ENCODE assay signal across 7 cellular contexts in the genomic region with DNA sequence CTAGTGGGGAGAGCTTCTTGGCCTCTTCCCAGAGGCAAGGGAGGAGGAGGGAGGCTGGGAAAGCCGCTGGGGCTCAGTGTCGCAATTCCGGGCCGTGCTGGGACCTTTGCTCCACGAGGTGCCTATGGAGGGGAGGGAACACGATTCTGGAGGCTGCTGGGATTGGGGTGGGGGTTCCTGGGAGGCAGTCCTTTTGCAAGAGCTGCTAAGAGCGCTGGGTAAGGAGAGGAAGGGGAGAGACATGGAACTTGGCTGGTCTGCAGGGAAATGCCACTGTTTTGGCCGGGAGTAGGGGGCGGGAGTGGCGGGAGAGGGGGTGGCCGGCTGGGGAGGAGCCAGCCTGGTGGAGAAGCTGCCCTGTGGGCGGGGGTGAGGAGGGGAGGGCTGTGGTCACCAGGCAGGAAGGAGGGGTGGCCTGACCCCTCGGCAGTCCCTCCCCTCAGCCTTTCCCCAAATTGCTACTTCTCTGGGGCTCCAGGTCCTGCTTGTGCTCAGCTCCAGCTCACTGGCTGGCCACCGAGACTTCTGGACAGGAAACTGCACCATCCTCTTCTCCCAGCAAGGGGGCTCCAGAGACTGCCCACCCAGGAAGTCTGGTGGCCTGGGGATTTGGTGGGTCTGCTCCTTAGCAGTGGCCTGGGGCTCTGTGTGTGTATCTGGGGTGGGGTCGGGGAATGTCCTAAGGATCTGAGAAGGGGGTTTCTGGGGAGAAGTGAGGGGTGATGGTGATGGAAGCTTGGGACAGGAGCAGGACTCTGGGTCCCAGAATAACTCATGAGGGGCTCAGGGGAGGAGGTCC. TPM values are rescaled to one million over a fixed set of nuclear protein-coding genes. Genes with fewer than 3 reads are reported as not detected.
DNase-seq lines count a peak whose midpoint lies in the region; ATAC-seq and TF ChIP-seq lines count a peak whose summit lies in the region.

Gene NR1H3, plus strand, starts transcription at position 479 of the 799 bp plus-strand sequence. CDS start 1,221 bp downstream, outside the sequence.

- no peaks in the 10 kb centered on the region for H3K27me3 ChIP-seq in stomach

- peak; percentile 44; the same call in 2 of the 3 replicates for TF ChIP-seq CTCF in GM12872 (IDR thresholded peaks at IDR 0.05; ENCODE audit: insufficient read depth, low read depth, low read length)
- peak; percentile 87 for TF ChIP-seq CTCF in choroid plexus epithelial cell (conservative IDR thresholded peaks at IDR 0.05; ENCODE audit: low read depth, low read length)
- peak in 5 of 7 experiments; percentile 22 to 58 (median 42) for TF ChIP-seq CTCF in stomach (IDR thresholded peaks at IDR 0.05)

- ATAC-seq in left colon (peak; percentile 65), GM21737 (IDR thresholded peaks at IDR 0.05; ENCODE audit: unreplicated experiment) (no peak), HG03095 (IDR thresholded peaks at IDR 0.05; ENCODE audit: unreplicated experiment) (no peak)

- TF ChIP-seq EP300 in stomach (IDR thresholded peaks at IDR 0.05), result no peak

- H3K4me3 ChIP-seq in choroid plexus epithelial cell (ENCODE audit: low read depth, low read length) (peak within 1 kb of the TSS; percentile 43), stomach (peak within 1 kb of the TSS; percentile 34 to 49 (median 38))

- DNase-seq in NOMO-1 treated with dmso at 0.1 percent for 144 hours (lab: John Stamatoyannopoulos, UW; ENCODE audit: unreplicated experiment) (peak; percentile 18), choroid plexus epithelial cell (ENCODE audit: low read depth) (peak; percentile 81), left colon (peak; percentile 76 to 85), stomach (peak; percentile 79)

- no peak for TF ChIP-seq POLR2A in stomach (IDR thresholded peaks at IDR 0.05)

- peak within 1 kb of the TSS; percentile 79 to 90 (median 86) for H3K27ac ChIP-seq in stomach

- peaks cover 50 to 67% (median 62%) of the 10 kb centered on the region in 4 donors for H3K4me1 ChIP-seq in stomach

- peaks cover 0 to 21% (median 15%) of the 10 kb centered on the region in 4 donors for H3K36me3 ChIP-seq in stomach

- 4 to 23% (median 11%) methylated on average over 9 to 15 of the region's 15 CpGs for WGBS in stomach, 5 donors

- intact Hi-C loops in left colon (cut with DNase I, micrococcal nuclease) (no loop called here), stomach (cut with DNase I; ENCODE audit: low total_unique reads) (no loop called here)

- H3K9me3 ChIP-seq in stomach, result no peaks in the 10 kb centered on the region

RNA-seq across cellular contexts. Expression of gene NR1H3, which starts in this region (rescaled TPM):
- total RNA-seq in left colon (10 to 100 TPM; 52.1 to 58.2 TPM), stomach (10 to 100 TPM; 20.0 to 94.5 (median 36.6) TPM)
- 100 to 1,000 TPM in 1 of 3 donors, 10 to 100 TPM in 2; 31.3 to 100 (median 47.2) TPM for polyA plus RNA-seq in stomach

Comparison
In these comparisons a context has a peak if more than half of its experiments do, and no peak if none do; other contexts are left out.
1. DNase-seq: peak in every context shown above with its lines; median percentile 81 in choroid plexus epithelial cell; 80 in left colon; 79 in stomach; 18 in NOMO-1 treated with dmso at 0.1 percent for 144 hours.